8 cellular contexts compared by ENCODE assay signal in the genomic region with DNA sequence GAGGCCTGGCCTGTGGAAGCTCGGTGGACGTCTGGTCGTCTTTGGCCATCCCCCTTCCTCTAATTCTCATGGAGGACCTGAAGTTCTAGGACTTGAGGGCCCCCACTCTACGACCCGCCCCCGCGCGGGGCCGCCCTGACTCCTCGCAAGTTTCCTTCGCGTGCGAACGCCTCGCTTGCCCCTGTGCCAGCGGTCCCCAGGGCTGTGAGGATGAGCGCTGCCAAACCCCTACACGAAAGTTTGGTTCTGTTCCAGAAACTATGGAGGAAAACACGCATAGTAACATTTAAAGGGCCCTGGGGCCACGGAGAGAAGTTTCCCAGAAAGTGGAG. TPM values are rescaled to one million over a fixed set of nuclear protein-coding genes. Genes with fewer than 3 reads are reported as not detected.
DNase-seq lines count a peak whose midpoint lies in the region; ATAC-seq and TF ChIP-seq lines count a peak whose summit lies in the region.

No MANE protein-coding gene starts in this region.

- DNase-seq in RWPE2 (ENCODE audit: low spot score) (no peak), esophagus muscularis mucosa (ENCODE audit: extremely low spot score) (no peak), NCI-H1694 (lab: John Stamatoyannopoulos, UW) (no peak), SHP77 (lab: John Stamatoyannopoulos, UW) (no peak), SK-N-DZ (ENCODE audit: low spot score) (no peak)

- intact Hi-C loops in esophagus muscularis mucosa (cut with DNase I), result loop anchor here (5.0 kb wide), 1 partner anchor 66 kb away; no protein-coding TSS in a partner anchor

- H3K27ac ChIP-seq in RWPE2 (ENCODE audit: poor library complexity, severe bottlenecking), result peak overlapping the region; percentile 90
- H3K27ac ChIP-seq in esophagus muscularis mucosa (replicated peaks in 1 of 4), result peak overlapping the region; percentile 91 to 93 (median 92)

- H3K4me1 ChIP-seq in RWPE2 (ENCODE audit: insufficient read depth, poor library complexity, severe bottlenecking), result peaks cover 27% of the 10 kb centered on the region
- peaks cover 21 to 33% (median 29%) of the 10 kb centered on the region in 4 donors for H3K4me1 ChIP-seq in esophagus muscularis mucosa
- peaks cover 10% of the 10 kb centered on the region for H3K4me1 ChIP-seq in neuron (ENCODE audit: insufficient read depth, low read length)

- peak; percentile 12 for ATAC-seq in GM19023 (IDR thresholded peaks at IDR 0.05; ENCODE audit: unreplicated experiment)
- no peak; the same call in 2 of the 3 replicates for ATAC-seq in RWPE2 (ENCODE audit: low read depth)
- ATAC-seq in GM18520 (IDR thresholded peaks at IDR 0.05; ENCODE audit: unreplicated experiment), result no peak

- H2AFZ ChIP-seq in neuron (ENCODE audit: low read depth, low read length), result peak overlapping the region; percentile 79

- no peak for TF ChIP-seq EP300 in esophagus muscularis mucosa (IDR thresholded peaks at IDR 0.05)

- WGBS in esophagus muscularis mucosa, result 14% methylated on average over 4 of the region's 20 CpGs

- H3K4me3 ChIP-seq in RWPE2 (ENCODE audit: severe bottlenecking) (peak overlapping the region; percentile 76), esophagus muscularis mucosa (peak overlapping the region; percentile 70 to 91 (median 80)), neuron (ENCODE audit: low read length) (no peak overlapping the region)

- TF ChIP-seq POLR2A in esophagus muscularis mucosa (IDR thresholded peaks at IDR 0.05; ENCODE audit: low read depth), result no peak

- H3K27me3 ChIP-seq in RWPE2 (ENCODE audit: insufficient read depth, poor library complexity, severe bottlenecking) (no peaks in the 10 kb centered on the region), esophagus muscularis mucosa (no peaks in the 10 kb centered on the region), neuron (ENCODE audit: insufficient read depth, low read length) (peaks cover 4% of the 10 kb centered on the region)

- H3K9me3 ChIP-seq in RWPE2 (ENCODE audit: severe bottlenecking), result no peaks in the 10 kb centered on the region
- no peaks in the 10 kb centered on the region for H3K9me3 ChIP-seq in esophagus muscularis mucosa
- no peaks in the 10 kb centered on the region for H3K9me3 ChIP-seq in neuron (ENCODE audit: low read length)

- H3K36me3 ChIP-seq in RWPE2 (ENCODE audit: low read depth) (peaks cover 7% of the 10 kb centered on the region), esophagus muscularis mucosa (no peaks in the 10 kb centered on the region), neuron (ENCODE audit: insufficient read depth, low read length) (no peaks in the 10 kb centered on the region)

- TF ChIP-seq CTCF in RWPE2 (IDR thresholded peaks at IDR 0.05; ENCODE audit: poor library complexity, severe bottlenecking), result no peak
- TF ChIP-seq CTCF in esophagus muscularis mucosa (IDR thresholded peaks at IDR 0.05), result no peak

RNA-seq across cellular contexts. Expression of a gene that starts 0.3 kb away (rescaled TPM):
- 100 to 1,000 TPM; 108 to 118 (median 111) TPM for total RNA-seq in esophagus muscularis mucosa
- 16.5 and 18.3 TPM in 2 replicates for polyA plus RNA-seq in SK-N-DZ (2014; cell fraction: cytosol; rRNA removed)
- 7.2 and 9.5 TPM in 2 replicates for polyA plus RNA-seq in SK-N-DZ (2014; cell fraction: nucleus; rRNA removed)
